8 cellular contexts compared by ENCODE assay signal in genomic region chr6:43076093-43076927, GRCh38. TPM values are rescaled to one million over a fixed set of nuclear protein-coding genes. Genes with fewer than 3 reads are reported as not detected.
DNase-seq lines count a peak whose midpoint lies in the region; ATAC-seq, FAIRE-seq and TF ChIP-seq lines count a peak whose summit lies in the region.

Gene PTK7, plus strand, starts transcription at chr6:43076314. Its CDS starts 175 bp downstream, at chr6:43076489.

- H3K4me3 ChIP-seq in HL-60 (replicated peaks; ENCODE audit: insufficient read depth, low read length): peak within 1 kb of the TSS; percentile 34
- peak within 1 kb of the TSS; percentile 92 to 94 (median 94) for H3K4me3 ChIP-seq in mammary epithelial cell (replicated peaks in 1 of 3; ENCODE audit: insufficient read depth in 1 of 3, low read depth in 2 of 3, low read length in 3 of 3)
- H3K4me3 ChIP-seq in keratinocyte (ENCODE audit: control insufficient read depth in 2 of 3, extremely low read depth in 1 of 3, insufficient read depth in 2 of 3, low read depth in 1 of 3, low read length in 3 of 3): peak within 1 kb of the TSS; percentile 75 to 92 (median 80)

- peaks cover 13% of the 10 kb centered on the region for H3K27me3 Mint-ChIP-seq in CD4-positive, alpha-beta T cell

- no peaks in the 10 kb centered on the region for H3K9me3 ChIP-seq in CD4-positive, alpha-beta T cell (ENCODE audit: control insufficient read depth, low read length)
- H3K9me3 ChIP-seq in mammary epithelial cell (replicated peaks; ENCODE audit: insufficient read depth, low read length): no peaks in the 10 kb centered on the region
- H3K9me3 ChIP-seq in keratinocyte (ENCODE audit: control insufficient read depth, low read depth, low read length): no peaks in the 10 kb centered on the region

- POLR2A ChIA-PET in CD4-positive, alpha-beta T cell (lab: Charles Lee): interaction anchor here (0.7 to 2.1 kb wide), 4 partner anchors 17 to 97 kb away, joined by 3 to 10 read pairs (median 4); partner anchors contain the start of genes CUL7, KLC4, KLHDC3 and MEA1

- H3K36me3 Mint-ChIP-seq in CD4-positive, alpha-beta T cell (ENCODE audit: low read depth): peaks cover 31% of the 10 kb centered on the region

- peaks cover 23% of the 10 kb centered on the region for H3K27me3 ChIP-seq in CD4-positive, alpha-beta T cell (ENCODE audit: control insufficient read depth, insufficient read depth, low read length)
- H3K27me3 ChIP-seq in HL-60 (ENCODE audit: insufficient read depth, poor library complexity, severe bottlenecking) (peaks cover 27% of the 10 kb centered on the region), mammary epithelial cell (ENCODE audit: insufficient read depth, low read length) (no peaks in the 10 kb centered on the region), keratinocyte (ENCODE audit: control insufficient read depth, extremely low read depth, insufficient read depth, low read length) (no peaks in the 10 kb centered on the region)

- peaks cover 17% of the 10 kb centered on the region for H3K4me1 ChIP-seq in mammary epithelial cell (ENCODE audit: insufficient read depth, low read length)
- H3K4me1 ChIP-seq in keratinocyte (ENCODE audit: control insufficient read depth, extremely low read depth, insufficient read depth, low read length): peaks cover 14% of the 10 kb centered on the region

- no peaks in the 10 kb centered on the region for H3K9me1 ChIP-seq in keratinocyte (ENCODE audit: control insufficient read depth, extremely low read depth, insufficient read depth, low read length)

- peak in 1 of 10 experiments; percentile 18 for DNase-seq in CD4-positive, alpha-beta T cell
- DNase-seq in HL-60 (ENCODE audit: low read depth in 1 of 2, low spot score in 1 of 2): peak in 1 of 2 experiments; percentile 17
- DNase-seq in RPMI7951 (ENCODE audit: low read depth): peak; percentile 53
- peak; percentile 48 for DNase-seq in mammary epithelial cell
- no peak for DNase-seq in keratinocyte (ENCODE audit: low read depth, low spot score)
- DNase-seq in stimulated activated CD4-positive, alpha-beta T cell treated with anti-CD3 and anti-CD28 coated beads, Interleukin-1b, Interleukin-23, amount 100 ng/mL, for 48 hours: peak; percentile 31

- H3K4me2 ChIP-seq in mammary epithelial cell (ENCODE audit: insufficient read depth, low read depth, low read length) (peak within 1 kb of the TSS; percentile 90), keratinocyte (ENCODE audit: control insufficient read depth, extremely low read depth, insufficient read depth, low read depth, low read length) (peak within 1 kb of the TSS; percentile 89)

- dilution Hi-C loops in mammary epithelial cell (cut with HindIII; ENCODE audit: low sequenced_read_pairs) (no loop called here), keratinocyte (cut with MboI; ENCODE audit: extremely low pct_ligation_motif_present, low sequenced_read_pairs) (no loop called here)

- WGBS in mammary epithelial cell (ENCODE audit: low coverage, missing lambda C conversion rate): 0% methylated on average over 9 of the region's 92 CpGs

- no peak within 1 kb of the TSS for H3K27ac Mint-ChIP-seq in CD4-positive, alpha-beta T cell

- no peaks in the 10 kb centered on the region for H3K9me3 Mint-ChIP-seq in CD4-positive, alpha-beta T cell

- no peak for TF ChIP-seq CTCF in CD4-positive, alpha-beta T cell (IDR thresholded peaks at IDR 0.05)
- TF ChIP-seq CTCF in HL-60 (IDR thresholded peaks at IDR 0.05; ENCODE audit: insufficient read depth, low read length): no peak
- TF ChIP-seq CTCF in mammary epithelial cell (conservative IDR thresholded peaks at IDR 0.05 in 1 of 2, IDR thresholded peaks at IDR 0.05 in 1 of 2; ENCODE audit: extremely low read depth in 1 of 2, insufficient read depth in 1 of 2, low read depth in 1 of 2, low read length in 2 of 2): no peak
- no peak for TF ChIP-seq CTCF in keratinocyte (optimal IDR thresholded peaks at IDR 0.05 in 1 of 3, IDR thresholded peaks at IDR 0.05 in 1 of 3, conservative IDR thresholded peaks at IDR 0.05 in 1 of 3; ENCODE audit: extremely low read depth in 1 of 3, insufficient read depth in 2 of 3, low read length in 3 of 3)

- CTCF ChIA-PET in CD4-positive, alpha-beta T cell (lab: Charles Lee): no interaction called here
- CTCF ChIA-PET in mammary epithelial cell (lab: Charles Lee; ENCODE audit: low non-redundant PET): no interaction called here

- H3K36me3 ChIP-seq in mammary epithelial cell (ENCODE audit: insufficient read depth, low read length): no peaks in the 10 kb centered on the region
- H3K36me3 ChIP-seq in keratinocyte (ENCODE audit: control insufficient read depth in 2 of 2, extremely low read depth in 1 of 2, insufficient read depth in 2 of 2, low read length in 2 of 2): peaks cover 0 to 6% of the 10 kb centered on the region in 2 experiments

- no peak within 1 kb of the TSS for H3K27ac ChIP-seq in CD4-positive, alpha-beta T cell (ENCODE audit: low read depth, low read length)
- H3K27ac ChIP-seq in HL-60 (replicated peaks): no peak within 1 kb of the TSS
- peak within 1 kb of the TSS; percentile 75 for H3K27ac ChIP-seq in mammary epithelial cell (ENCODE audit: insufficient read depth, low read depth, low read length)
- peak within 1 kb of the TSS; percentile 83 for H3K27ac ChIP-seq in keratinocyte (ENCODE audit: control insufficient read depth, insufficient read depth, low read length)

- BruUV-seq in mammary epithelial cell (replicated peaks; lab: Mats Ljungman, UMichigan): no TSS peak

- H3K9ac ChIP-seq in mammary epithelial cell (ENCODE audit: insufficient read depth, low read length) (peak within 1 kb of the TSS; percentile 91), keratinocyte (ENCODE audit: control insufficient read depth, extremely low read depth, insufficient read depth, low read length) (peak within 1 kb of the TSS; percentile 91)

- ATAC-seq in CD4-positive, alpha-beta T cell (ENCODE audit: poor library complexity): peak; percentile 78
- no peak for ATAC-seq in HG02763 (IDR thresholded peaks at IDR 0.05; ENCODE audit: unreplicated experiment)
- no peak for ATAC-seq in HG02970 (IDR thresholded peaks at IDR 0.05; ENCODE audit: low FRiP score, unreplicated experiment)

- in situ Hi-C loops in mammary epithelial cell (cut with MboI; ENCODE audit: low sequenced_read_pairs in 2 of 2): loop anchor here (5.0 kb wide), 2 partner anchors 46 to 51 kb away; no protein-coding TSS in a partner anchor

- no peak for FAIRE-seq in keratinocyte (lab: Jason Lieb, UNC)

- intact Hi-C loops in CD4-positive, alpha-beta T cell (cut with DNase I, micrococcal nuclease): no loop called here
- intact Hi-C loops in mammary epithelial cell (cut with micrococcal nuclease): loop anchor here (2.0 kb wide), 1 partner anchor 20 kb away; no protein-coding TSS in a partner anchor

- peaks cover 52% of the 10 kb centered on the region for H3K79me2 ChIP-seq in mammary epithelial cell (ENCODE audit: insufficient read depth, low read length)
- H3K79me2 ChIP-seq in keratinocyte (ENCODE audit: control insufficient read depth, insufficient read depth, low read length): peaks cover 49% of the 10 kb centered on the region

- H4K20me1 ChIP-seq in mammary epithelial cell (ENCODE audit: insufficient read depth, low read length): no peaks in the 10 kb centered on the region
- H4K20me1 ChIP-seq in keratinocyte (ENCODE audit: control insufficient read depth, extremely low read depth, insufficient read depth, low read length): no peaks in the 10 kb centered on the region

- peak within 1 kb of the TSS; percentile 42 for H3K4me3 Mint-ChIP-seq in CD4-positive, alpha-beta T cell

- H2AFZ ChIP-seq in mammary epithelial cell (ENCODE audit: low read depth, low read length) (peak within 1 kb of the TSS; percentile 89), keratinocyte (ENCODE audit: control insufficient read depth, low read length) (peak within 1 kb of the TSS; percentile 74)

- H3K4me1 Mint-ChIP-seq in CD4-positive, alpha-beta T cell (ENCODE audit: low read depth): peaks cover 8% of the 10 kb centered on the region

RNA-seq across cellular contexts. Expression of gene PTK7, which starts in this region (rescaled TPM):
- total RNA-seq in CD4-positive, alpha-beta T cell: 1 to 10 TPM; 1.2 to 1.6 TPM
- 59.6 and 66.4 TPM in 2 replicates for total RNA-seq in RPMI7951 (2014; rRNA removed; shearing (Covaris generic))
- total RNA-seq in mammary epithelial cell: 100 to 1,000 TPM; 141 to 277 TPM
- polyA plus RNA-seq in mammary epithelial cell: 124 TPM
- polyA minus RNA-seq in mammary epithelial cell: 118 TPM
- 58.8 to 88.8 TPM (median 81.0 TPM) in 3 replicates for polyA plus RNA-seq in keratinocyte
- 20.5 TPM for polyA plus RNA-seq in keratinocyte (2011; ENCODE audit: low read depth)
- 21.2 and 28.8 TPM in 2 replicates for polyA plus RNA-seq in keratinocyte (2011; cell fraction: cytosol; rRNA removed)
- polyA plus RNA-seq in keratinocyte (2011; cell fraction: nucleus; rRNA removed): 174 and 213 TPM in 2 replicates
- polyA plus RNA-seq in keratinocyte (2012; ENCODE audit: low replicate concordance): 65.4 and 87.7 TPM in 2 replicates
- polyA minus RNA-seq in keratinocyte: 137 to 183 TPM (median 148 TPM) in 3 replicates
- polyA minus RNA-seq in keratinocyte (2011; cell fraction: cytosol; rRNA and poly(A)+ RNA removed): 114 TPM
- polyA minus RNA-seq in keratinocyte (2011; cell fraction: nucleus; rRNA and poly(A)+ RNA removed): 207 and 218 TPM in 2 replicates

Comparison
In these comparisons a context has a peak if more than half of its experiments do, and no peak if none do; other contexts are left out.
1. RNA of gene PTK7 (total RNA-seq): 141 to 277 TPM in mammary epithelial cell and 59.6 to 66.4 TPM in RPMI7951; 1.2 to 1.6 TPM in CD4-positive, alpha-beta T cell; every median in the first group is over 10 times any median in the second.
2. H3K27ac ChIP-seq: peak in mammary epithelial cell (single experiment) and keratinocyte (single experiment); none in CD4-positive, alpha-beta T cell (single experiment) and HL-60 (single experiment).
3. H3K4me3 ChIP-seq: peak in every context shown above with its lines; median percentile 94 in mammary epithelial cell; 80 in keratinocyte; 34 in HL-60.